In the genomic region with DNA sequence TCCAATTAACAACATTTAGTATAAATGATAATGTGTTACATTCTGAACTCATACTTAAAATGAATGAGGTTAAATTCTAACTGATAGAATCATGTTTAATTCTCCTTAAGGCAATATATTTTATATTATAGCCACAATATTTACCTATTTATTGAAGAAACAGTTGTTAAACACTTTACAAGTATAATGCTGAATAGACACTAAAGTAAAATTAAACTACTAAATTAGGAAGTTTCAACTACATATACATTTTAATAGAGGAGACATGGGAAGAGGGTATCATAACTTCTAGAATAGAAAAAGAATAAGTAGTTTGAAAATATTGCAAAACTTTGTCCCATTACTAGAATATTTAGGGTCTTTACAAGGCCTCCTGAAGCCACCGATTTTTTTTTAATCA, we compare ENCODE assay signal across 27 cellular contexts. TPM values are rescaled to one million over a fixed set of nuclear protein-coding genes. Genes with fewer than 3 reads are reported as not detected.
"Had no signal": no experiment of that assay in that cellular context is flagged by ENCODE, and none has a peak within 500 bp of the region (broad histone marks: within the 10 kb centered on the region; RNA-seq: fewer than 3 reads in every experiment).

No MANE protein-coding gene starts in this region.

- ATAC-seq: esophagus mucosa, gastrocnemius medialis, heart right ventricle, left colon, left lobe of liver, lower lobe of right lung had no signal

- H3K27ac ChIP-seq: coronary artery, dorsolateral prefrontal cortex, epithelial cell of prostate, esophagus squamous epithelium, gastrocnemius medialis, heart right ventricle, left ventricle myocardium inferior, lower lobe of right lung had no signal

- H3K4me1 ChIP-seq: esophagus squamous epithelium, gastrocnemius medialis, heart right ventricle, left ventricle myocardium inferior, lower lobe of right lung had no signal

- H3K27me3 ChIP-seq: dorsolateral prefrontal cortex, esophagus squamous epithelium, gastrocnemius medialis had no signal

- H3K36me3 ChIP-seq: esophagus squamous epithelium, gastrocnemius medialis, heart right ventricle, left ventricle myocardium inferior, lower lobe of right lung had no signal

- H3K4me3 ChIP-seq: coronary artery, dorsolateral prefrontal cortex, esophagus squamous epithelium, gastrocnemius medialis, heart right ventricle, left ventricle myocardium inferior, lower lobe of right lung had no signal

- H3K9me3 ChIP-seq: esophagus squamous epithelium, gastrocnemius medialis, lower lobe of right lung had no signal

- DNase-seq: dermis blood vessel endothelial cell; dorsolateral prefrontal cortex; effector CD4-positive, alpha-beta T cell; effector memory CD4-positive, alpha-beta T cell; erythroblast; esophagus squamous epithelium; foreskin fibroblast; foreskin melanocyte; gastrocnemius medialis; glutamatergic neuron; head of caudate nucleus; heart right ventricle; hippocampal formation; kidney glomerular epithelial cell; left colon; left ventricle myocardium inferior; lower lobe of right lung; mesendoderm; midbrain had no signal

- FAIRE-seq: colon, keratinocyte had no signal

RNA-seq across cellular contexts. Expression of gene GRIA2, which starts 36.2 kb away (rescaled TPM):
- total RNA-seq: dermis blood vessel endothelial cell, esophagus mucosa, gastrocnemius medialis, left lobe of liver, left ventricle myocardium inferior, lower lobe of right lung, mononuclear cell had no signal
- polyA plus RNA-seq: heart right ventricle, keratinocyte, liver had no signal
